ENCODE assay signal across 8 cellular contexts in the genomic region with DNA sequence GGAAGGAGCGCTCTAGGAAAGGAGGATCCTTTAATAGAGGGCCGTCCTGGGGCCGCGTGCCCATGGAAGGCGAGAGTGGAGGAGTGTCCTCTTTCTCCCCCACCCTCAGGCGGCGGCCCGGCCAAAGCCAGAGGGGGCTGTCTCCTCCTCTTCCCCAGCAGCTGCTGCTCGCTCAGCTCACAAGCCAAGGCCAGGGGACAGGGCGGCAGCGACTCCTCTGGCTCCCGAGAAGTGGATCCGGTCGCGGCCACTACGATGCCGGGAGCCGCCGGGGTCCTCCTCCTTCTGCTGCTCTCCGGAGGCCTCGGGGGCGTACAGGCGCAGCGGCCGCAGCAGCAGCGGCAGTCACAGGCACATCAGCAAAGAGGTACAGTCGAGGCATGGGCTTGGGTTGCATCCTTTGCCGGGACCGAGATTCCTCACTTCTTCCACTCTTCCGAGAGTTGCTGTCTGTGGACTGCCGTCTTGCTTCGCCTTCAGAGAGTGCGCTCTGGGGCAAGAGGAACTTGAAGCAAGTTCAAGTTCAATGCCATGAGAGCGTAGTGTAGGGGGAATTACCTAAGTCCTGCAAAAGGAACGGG. TPM values are rescaled to one million over a fixed set of nuclear protein-coding genes. Genes with fewer than 3 reads are reported as not detected.
DNase-seq lines count a peak whose midpoint lies in the region; ATAC-seq and TF ChIP-seq lines count a peak whose summit lies in the region.

A gene with protein sequence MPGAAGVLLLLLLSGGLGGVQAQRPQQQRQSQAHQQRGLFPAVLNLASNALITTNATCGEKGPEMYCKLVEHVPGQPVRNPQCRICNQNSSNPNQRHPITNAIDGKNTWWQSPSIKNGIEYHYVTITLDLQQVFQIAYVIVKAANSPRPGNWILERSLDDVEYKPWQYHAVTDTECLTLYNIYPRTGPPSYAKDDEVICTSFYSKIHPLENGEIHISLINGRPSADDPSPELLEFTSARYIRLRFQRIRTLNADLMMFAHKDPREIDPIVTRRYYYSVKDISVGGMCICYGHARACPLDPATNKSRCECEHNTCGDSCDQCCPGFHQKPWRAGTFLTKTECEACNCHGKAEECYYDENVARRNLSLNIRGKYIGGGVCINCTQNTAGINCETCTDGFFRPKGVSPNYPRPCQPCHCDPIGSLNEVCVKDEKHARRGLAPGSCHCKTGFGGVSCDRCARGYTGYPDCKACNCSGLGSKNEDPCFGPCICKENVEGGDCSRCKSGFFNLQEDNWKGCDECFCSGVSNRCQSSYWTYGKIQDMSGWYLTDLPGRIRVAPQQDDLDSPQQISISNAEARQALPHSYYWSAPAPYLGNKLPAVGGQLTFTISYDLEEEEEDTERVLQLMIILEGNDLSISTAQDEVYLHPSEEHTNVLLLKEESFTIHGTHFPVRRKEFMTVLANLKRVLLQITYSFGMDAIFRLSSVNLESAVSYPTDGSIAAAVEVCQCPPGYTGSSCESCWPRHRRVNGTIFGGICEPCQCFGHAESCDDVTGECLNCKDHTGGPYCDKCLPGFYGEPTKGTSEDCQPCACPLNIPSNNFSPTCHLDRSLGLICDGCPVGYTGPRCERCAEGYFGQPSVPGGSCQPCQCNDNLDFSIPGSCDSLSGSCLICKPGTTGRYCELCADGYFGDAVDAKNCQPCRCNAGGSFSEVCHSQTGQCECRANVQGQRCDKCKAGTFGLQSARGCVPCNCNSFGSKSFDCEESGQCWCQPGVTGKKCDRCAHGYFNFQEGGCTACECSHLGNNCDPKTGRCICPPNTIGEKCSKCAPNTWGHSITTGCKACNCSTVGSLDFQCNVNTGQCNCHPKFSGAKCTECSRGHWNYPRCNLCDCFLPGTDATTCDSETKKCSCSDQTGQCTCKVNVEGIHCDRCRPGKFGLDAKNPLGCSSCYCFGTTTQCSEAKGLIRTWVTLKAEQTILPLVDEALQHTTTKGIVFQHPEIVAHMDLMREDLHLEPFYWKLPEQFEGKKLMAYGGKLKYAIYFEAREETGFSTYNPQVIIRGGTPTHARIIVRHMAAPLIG (N-terminal part only) (plus strand): TSS at position 148 of the 581 bp plus-strand sequence. CDS start 108 bp downstream, at position 256.

- TF ChIP-seq CTCF in astrocyte of the spinal cord (IDR thresholded peaks at IDR 0.05; ENCODE audit: low read depth, low read length) = peak; percentile 24

- peak; percentile 17 for DNase-seq in NCI-H82 (lab: John Stamatoyannopoulos, UW)
- no peak for DNase-seq in NCI-H82 treated with DMSO at 0.1 percent for 48 hours (lab: John Stamatoyannopoulos, UW; ENCODE audit: unreplicated experiment)
- peak; percentile 82 for DNase-seq in astrocyte of the spinal cord (ENCODE audit: low read depth, low spot score)
- peak; percentile 25 for DNase-seq in iPS DF 4.7 (ENCODE audit: extremely low read depth, low spot score)
- peak; percentile 29 for DNase-seq in renal cortical epithelial cell (ENCODE audit: low read depth)
- DNase-seq in GF-D8 (lab: John Stamatoyannopoulos, UW) = no peak
- no peak for DNase-seq in MV-4-11 (lab: John Stamatoyannopoulos, UW)

- ATAC-seq in HG03378 (IDR thresholded peaks at IDR 0.05; ENCODE audit: unreplicated experiment) = no peak

- in situ Hi-C loops in astrocyte of the spinal cord (cut with HindIII; ENCODE audit: low sequenced_read_pairs) = no loop called here

- H3K4me3 ChIP-seq in astrocyte of the spinal cord (ENCODE audit: low read depth, low read length) = peak within 1 kb of the TSS; percentile 54

RNA-seq across cellular contexts. Expression of the gene that starts here (rescaled TPM):
- total RNA-seq in renal cortical epithelial cell = 0.45 and 0.52 TPM in 2 replicates

Comparison
In these comparisons a context has a peak if more than half of its experiments do, and no peak if none do; other contexts are left out.
1. DNase-seq: peak in NCI-H82 (single experiment), astrocyte of the spinal cord (single experiment) and iPS DF 4.7 (single experiment); none in NCI-H82 treated with DMSO at 0.1 percent for 48 hours (single experiment), GF-D8 (single experiment) and MV-4-11 (single experiment).
2. Peak in DNase-seq in renal cortical epithelial cell; RNA of the gene not detected or under 1 TPM.